In genomic region chr7:1887251-1887650, GRCh38 we compare ENCODE assay signal across 37 cellular contexts.
"Had no signal": no experiment of that assay in that cellular context is flagged by ENCODE, and none has a peak within 500 bp of the region (broad histone marks: within the 10 kb centered on the region; RNA-seq: fewer than 3 reads in every experiment).

No MANE protein-coding gene starts in this region.

- H3K27ac ChIP-seq: ascending aorta, cardiac muscle cell, Peyer's patch, SJCRH30 had no signal

- H3K4me3 ChIP-seq: ascending aorta, cardiac muscle cell, MG63, Peyer's patch, SJCRH30 had no signal

- H3K9me3 ChIP-seq: ascending aorta, MG63, Peyer's patch, SJCRH30, SK-N-SH had no signal

- H3K9ac ChIP-seq: SK-N-SH had no signal

- H3K27me3 ChIP-seq: ascending aorta, cardiac muscle cell, MG63, Peyer's patch, SJCRH30 had no signal

- H3K36me3 ChIP-seq: cardiac muscle cell, SJCRH30 had no signal

- ATAC-seq: activated CD4-positive, alpha-beta T cell treated with anti-CD3 and anti-CD28 coated beads for 36 hours; activated CD4-positive, CD25-positive, alpha-beta regulatory T cell treated with anti-CD3 and anti-CD28 coated beads, Interleukin-2, amount 50 U/mL, for 24 hours; activated CD8-positive, alpha-beta T cell treated with anti-CD3 and anti-CD28 coated beads, Interleukin-2, amount 10 ng/mL, durations not matched to agents 7 days and 5 days; PC-3; WTC11 had no signal

- H3K4me2 ChIP-seq: SK-N-SH had no signal

- H3K9me2 ChIP-seq: SK-N-SH had no signal

- H3K4me1 Mint-ChIP-seq: WTC11 had no signal

- H3K9me3 Mint-ChIP-seq: activated naive CD4-positive, alpha-beta T cell treated with anti-CD3 and anti-CD28 coated beads, Interleukin-2, amount 50 U/mL, for 24 hours; central memory CD8-positive, alpha-beta T cell had no signal

- H3K27ac Mint-ChIP-seq: activated CD4-positive, alpha-beta T cell treated with anti-CD3 and anti-CD28 coated beads for 36 hours; activated CD4-positive, alpha-beta T cell treated with anti-CD3 and anti-CD28 coated beads, Interleukin-2, amount 10 ng/mL, durations not matched to agents 7 days and 5 days; activated CD8-positive, alpha-beta T cell treated with anti-CD3 and anti-CD28 coated beads, Interleukin-2, amount 10 ng/mL, durations not matched to agents 7 days and 5 days; activated naive CD4-positive, alpha-beta T cell treated with anti-CD3 and anti-CD28 coated beads, Interleukin-2, amount 50 U/mL, for 24 hours; activated naive CD8-positive, alpha-beta T cell treated with anti-CD3 and anti-CD28 coated beads, Interleukin-2, amount 10 ng/mL, durations not matched to agents 7 days and 5 days; activated T-cell treated with anti-CD3 and anti-CD28 coated beads, Interleukin-2, amount 50 U/mL, for 24 hours; activated T-helper 2 cell treated with anti-CD3 and anti-CD28 coated beads, Interferon-gamma antibody, Interleukin-2, Interleukin-4, amounts not matched to agents 10 μg/mL and 5 μg/mL and 100 μg/mL, durations not matched to agents 14 hours and 24 hours and 36 hours; T-helper 1 cell treated with Interleukin-12 subunit alpha and Interleukin-12 subunit beta and Interleukin-4 antibody, amounts not matched to agents 30 μg/mL and 1 μg/mL, for 36 hours; T-helper 2 cell treated with Interferon-gamma antibody and Interleukin-4, amounts not matched to agents 5 μg/mL and 100 μg/mL, for 36 hours; WTC11 had no signal

- H3K27me3 Mint-ChIP-seq: activated CD4-positive, alpha-beta T cell treated with anti-CD3 and anti-CD28 coated beads for 36 hours; activated CD4-positive, alpha-beta T cell treated with anti-CD3 and anti-CD28 coated beads, Interleukin-2, amount 10 ng/mL, durations not matched to agents 7 days and 5 days; activated naive CD4-positive, alpha-beta T cell treated with anti-CD3 and anti-CD28 coated beads, Interleukin-2, amount 50 U/mL, for 24 hours; activated naive CD8-positive, alpha-beta T cell treated with anti-CD3 and anti-CD28 coated beads, Interleukin-2, amount 10 ng/mL, durations not matched to agents 7 days and 5 days; activated T-cell treated with anti-CD3 and anti-CD28 coated beads, Interleukin-2, amount 50 U/mL, for 24 hours; central memory CD8-positive, alpha-beta T cell had no signal

- H3K4me3 Mint-ChIP-seq: activated CD4-positive, alpha-beta T cell treated with anti-CD3 and anti-CD28 coated beads for 36 hours; activated CD4-positive, alpha-beta T cell treated with anti-CD3 and anti-CD28 coated beads, Interleukin-2, amount 10 ng/mL, durations not matched to agents 7 days and 5 days; activated CD8-positive, alpha-beta T cell treated with anti-CD3 and anti-CD28 coated beads, Interleukin-2, amount 10 ng/mL, durations not matched to agents 7 days and 5 days; activated naive CD4-positive, alpha-beta T cell treated with anti-CD3 and anti-CD28 coated beads, Interleukin-2, amount 50 U/mL, for 24 hours; activated naive CD8-positive, alpha-beta T cell treated with anti-CD3 and anti-CD28 coated beads, Interleukin-2, amount 10 ng/mL, durations not matched to agents 7 days and 5 days; activated T-cell treated with anti-CD3 and anti-CD28 coated beads, Interleukin-2, amount 50 U/mL, for 24 hours; central memory CD8-positive, alpha-beta T cell; T-helper 1 cell treated with Interleukin-12 subunit alpha and Interleukin-12 subunit beta and Interleukin-4 antibody, amounts not matched to agents 30 μg/mL and 1 μg/mL, for 36 hours; T-helper 2 cell treated with Interferon-gamma antibody and Interleukin-4, amounts not matched to agents 5 μg/mL and 100 μg/mL, for 36 hours; WTC11 had no signal

- FAIRE-seq: TTC549 had no signal

- DNase-seq: activated CD4-positive, alpha-beta T cell treated with anti-CD3 and anti-CD28 coated beads for 36 hours; activated CD4-positive, alpha-beta T cell treated with anti-CD3 and anti-CD28 coated beads, Interleukin-2, amount 10 ng/mL, durations not matched to agents 7 days and 5 days; activated CD4-positive, alpha-beta T cell treated with anti-CD3 and anti-CD28 coated beads, Interleukin-2, amount 50 U/mL, for 48 hours; activated CD8-positive, alpha-beta T cell treated with anti-CD3 and anti-CD28 coated beads, Interleukin-2, amount 10 ng/mL, durations not matched to agents 7 days and 5 days; activated gamma-delta T cell; activated naive CD4-positive, alpha-beta T cell treated with Interleukin-2 at 50 U/mL for 16 hours; activated naive CD8-positive, alpha-beta T cell treated with anti-CD3 and anti-CD28 coated beads, Interleukin-2, amount 10 ng/mL, durations not matched to agents 7 days and 5 days; activated T-cell treated with anti-CD3 and anti-CD28 coated beads, Interleukin-2, amount 50 U/mL, for 24 hours; amygdala; Kasumi-1; MG63; NCI-H1048; NCI-H1105 treated with DMSO at 0.1 percent for 48 hours; NCI-H1436; NCI-H1694; NCI-H1930; NCI-H2081 treated with DMSO at 0.1 percent for 48 hours; NCI-H510A; NCI-H526; NCI-H748 treated with DMSO at 0.1 percent for 48 hours; NK-92 treated with Interleukin-12 subunit alpha and Interleukin-12 subunit beta, amount 100 ng/mL, for 24 hours; PC-3; Peyer's patch; Right ventricle myocardium superior; RPMI8226; SJCRH30; SK-N-SH had no signal

- H3K4me1 ChIP-seq: ascending aorta, Peyer's patch had no signal
